ENCODE assay signal across 15 cellular contexts in genomic region chr11:14451825-14452224, GRCh38. TPM values are rescaled to one million over a fixed set of nuclear protein-coding genes. Genes with fewer than 3 reads are reported as not detected.
DNase-seq lines count a peak whose midpoint lies in the region; ATAC-seq and TF ChIP-seq lines count a peak whose summit lies in the region.
"Had no signal": no experiment of that assay in that cellular context is flagged by ENCODE, and none has a peak within 500 bp of the region (broad histone marks: within the 10 kb centered on the region; RNA-seq: fewer than 3 reads in every experiment).

No MANE protein-coding gene starts in this region.

- no peak overlapping the region for H3K9ac ChIP-seq in Karpas-422 (ENCODE audit: low read length)

- no peak overlapping the region for H3K4me3 ChIP-seq in osteoblast (ENCODE audit: insufficient read depth, low read length)
- no peak overlapping the region for H3K4me3 ChIP-seq in Karpas-422 (ENCODE audit: low read length)
- H3K4me3 ChIP-seq: dorsolateral prefrontal cortex, gastrocnemius medialis, left ventricle myocardium inferior had no signal

- no peak overlapping the region for H2AFZ ChIP-seq in osteoblast (ENCODE audit: low read length)
- H2AFZ ChIP-seq in Karpas-422 (ENCODE audit: low read length) = no peak overlapping the region

- peaks cover 5% of the 10 kb centered on the region for H3K36me3 Mint-ChIP-seq in T-helper 17 cell (ENCODE audit: low read depth)

- peaks cover 25% of the 10 kb centered on the region for H3K36me3 ChIP-seq in osteoblast (ENCODE audit: insufficient read depth, low read length)
- no peaks in the 10 kb centered on the region for H3K36me3 ChIP-seq in Karpas-422 (ENCODE audit: insufficient read depth, low read length)

- no peaks in the 10 kb centered on the region for H3K9me2 ChIP-seq in Karpas-422 (replicated peaks; ENCODE audit: insufficient read depth, low read length)

- H3K9me3 ChIP-seq in T-helper 17 cell (ENCODE audit: control insufficient read depth, low read length, poor library complexity, severe bottlenecking) (no peaks in the 10 kb centered on the region), osteoblast (ENCODE audit: low read depth, low read length) (no peaks in the 10 kb centered on the region), Karpas-422 (ENCODE audit: low read length) (no peaks in the 10 kb centered on the region)
- H3K9me3 ChIP-seq: gastrocnemius medialis, left ventricle myocardium inferior had no signal

- no peaks in the 10 kb centered on the region for H3K27me3 Mint-ChIP-seq in T-helper 17 cell

- TF ChIP-seq CTCF in osteoblast (IDR thresholded peaks at IDR 0.05; ENCODE audit: extremely low read depth, low read depth, low read length) = no peak

- H3K4me1 Mint-ChIP-seq in T-helper 17 cell = peaks cover 5% of the 10 kb centered on the region

- H3K79me2 ChIP-seq in osteoblast (ENCODE audit: insufficient read depth, low read length) (no peaks in the 10 kb centered on the region), Karpas-422 (ENCODE audit: low read length) (no peaks in the 10 kb centered on the region)

- ATAC-seq in GM18502 (IDR thresholded peaks at IDR 0.05; ENCODE audit: poor library complexity, unreplicated experiment) (peak; percentile 50), HG03135 (IDR thresholded peaks at IDR 0.05; ENCODE audit: unreplicated experiment) (peak; percentile 66), T-helper 17 cell (peak; percentile 18)
- ATAC-seq: gastrocnemius medialis had no signal

- H4K20me1 ChIP-seq in osteoblast (ENCODE audit: insufficient read depth, low read length) = no peaks in the 10 kb centered on the region
- no peaks in the 10 kb centered on the region for H4K20me1 ChIP-seq in Karpas-422 (ENCODE audit: insufficient read depth, low read depth, low read length)

- H3K27me3 ChIP-seq in osteoblast (ENCODE audit: insufficient read depth, low read length) (no peaks in the 10 kb centered on the region), Karpas-422 (ENCODE audit: low read length) (no peaks in the 10 kb centered on the region)
- H3K27me3 ChIP-seq: dorsolateral prefrontal cortex, gastrocnemius medialis had no signal

- H3K4me1 ChIP-seq in osteoblast (ENCODE audit: insufficient read depth, low read length) = peaks cover 34% of the 10 kb centered on the region
- peaks cover 3% of the 10 kb centered on the region for H3K4me1 ChIP-seq in Karpas-422 (ENCODE audit: low read length)
- H3K4me1 ChIP-seq: gastrocnemius medialis had no signal

- no peak overlapping the region for H3K27ac Mint-ChIP-seq in T-helper 17 cell

- DNase-seq in T-helper 17 cell (no peak), osteoblast (ENCODE audit: insufficient read length, low spot score, missing footprints) (peak; percentile 77), NCI-H2196 treated with DMSO at 0.1 percent for 48 hours (lab: John Stamatoyannopoulos, UW; ENCODE audit: unreplicated experiment) (no peak), Karpas-422 (no peak)
- no peak for DNase-seq in activated naive CD4-positive, alpha-beta T cell treated with anti-CD3 and anti-CD28 coated beads, Interleukin-2, amount 50 U/mL, for 16 hours
- DNase-seq: activated CD8-positive, alpha-beta memory T cell treated with anti-CD3 and anti-CD28 coated beads, Interleukin-2, amount 50 U/mL, for 4 hours; dorsolateral prefrontal cortex; gastrocnemius medialis; left ventricle myocardium inferior; occipital lobe; stimulated activated CD4-positive, alpha-beta T cell treated with anti-CD3 and anti-CD28 coated beads, Interleukin-1b, Interleukin-23, amount 100 ng/mL, for 48 hours; stimulated activated naive CD4-positive, alpha-beta T cell treated with Interleukin-2 at 50 U/mL for 16 hours had no signal

- H3K27ac ChIP-seq in osteoblast (ENCODE audit: low read depth, low read length) = peak overlapping the region; percentile 38
- no peak overlapping the region for H3K27ac ChIP-seq in Karpas-422 (ENCODE audit: low read length)
- H3K27ac ChIP-seq: dorsolateral prefrontal cortex, gastrocnemius medialis, left ventricle myocardium inferior, RWPE1 had no signal

- H3K4me2 ChIP-seq in osteoblast (ENCODE audit: insufficient read depth, low read length) (no peak overlapping the region), Karpas-422 (ENCODE audit: low read depth, low read length, poor library complexity, severe bottlenecking) (no peak overlapping the region)

- H3K4me3 Mint-ChIP-seq in T-helper 17 cell = no peak overlapping the region

RNA-seq across cellular contexts. Expression of gene COPB1, which starts 47.8 kb away (rescaled TPM):
- total RNA-seq in T-helper 17 cell = 10 to 100 TPM; 59.5 to 74.2 TPM
- total RNA-seq in osteoblast = 245 and 257 TPM in 2 replicates
- 68.2 and 120 TPM in 2 replicates for total RNA-seq in Karpas-422 (2014; rRNA removed; shearing (Covaris generic); ENCODE audit: low replicate concordance)
